24 cellular contexts compared by ENCODE assay signal in the genomic region with DNA sequence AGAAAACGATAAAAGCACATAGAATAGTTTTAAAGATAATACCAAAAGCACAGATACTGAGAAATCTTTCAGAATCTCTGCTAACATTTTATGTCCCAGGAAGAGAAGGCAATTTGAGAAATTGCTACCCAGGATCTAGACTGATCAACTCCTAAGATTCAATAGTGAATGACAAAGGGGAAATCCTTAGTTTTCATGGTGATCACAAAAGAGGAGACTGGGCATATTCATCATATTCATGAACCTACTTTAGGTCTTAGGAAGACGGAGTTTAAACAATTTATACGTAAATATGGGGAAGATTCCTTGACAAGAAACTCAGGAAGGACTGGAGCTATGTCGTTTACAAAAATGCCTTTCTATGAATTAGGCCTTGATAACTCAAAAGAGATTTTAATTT.
DNase-seq lines count a peak whose midpoint lies in the region; ATAC-seq, FAIRE-seq and TF ChIP-seq lines count a peak whose summit lies in the region.
"Had no signal": no experiment of that assay in that cellular context is flagged by ENCODE, and none has a peak within 500 bp of the region (broad histone marks: within the 10 kb centered on the region; RNA-seq: fewer than 3 reads in every experiment).

No MANE protein-coding gene starts in this region.

- TF ChIP-seq CTCF in H9 (conservative IDR thresholded peaks at IDR 0.05): no peak
- TF ChIP-seq CTCF in H1 (IDR thresholded peaks at IDR 0.05; ENCODE audit: control extremely low read depth in 1 of 3, insufficient read depth in 1 of 3, low read depth in 1 of 3, low read length in 3 of 3): no peak
- TF ChIP-seq CTCF in mucosa of descending colon (IDR thresholded peaks at IDR 0.05): no peak

- H3K9ac ChIP-seq in H9 (ENCODE audit: extremely low read depth, insufficient read length, low read length) (no peak overlapping the region), HUES64 (ENCODE audit: low read depth, low read length) (no peak overlapping the region), H1 (replicated peaks in 1 of 4; ENCODE audit: extremely low read depth in 1 of 4, low read depth in 3 of 4, low read length in 3 of 4) (no peak overlapping the region)
- H3K9ac ChIP-seq: BLaER1 treated with 17β-estradiol and CSF1 and Interleukin-3, amounts not matched to agents 10 nM and 100 nM had no signal

- FAIRE-seq in H1 (lab: Jason Lieb, UNC): no peak
- FAIRE-seq: A549, GM12891 had no signal

- peaks cover 69 to 72% of the 10 kb centered on the region in 2 experiments for H3K4me1 Mint-ChIP-seq in H9
- peaks cover 4% of the 10 kb centered on the region for H3K4me1 Mint-ChIP-seq in memory B cell
- H3K4me1 Mint-ChIP-seq: CD14-positive monocyte had no signal

- H3K23ac ChIP-seq in H9 (ENCODE audit: insufficient read length, low read depth, low read length) (no peak overlapping the region), H1 (ENCODE audit: insufficient read length) (no peak overlapping the region)

- H3K27ac ChIP-seq in H9 (ENCODE audit: insufficient read length, low read depth, low read length): no peak overlapping the region
- H3K27ac ChIP-seq in HUES64 (ENCODE audit: low read depth, low read length): peak overlapping the region; percentile 61; the same call in 1 of the 2 replicates
- no peak overlapping the region for H3K27ac ChIP-seq in H1 (ENCODE audit: low read depth, low read length)
- H3K27ac ChIP-seq: A549; BLaER1 treated with 17β-estradiol and CSF1 and Interleukin-3, amounts not matched to agents 10 nM and 100 nM had no signal

- H3K4me3 ChIP-seq in HUES64 (ENCODE audit: low read length) (no peak overlapping the region; the same call in 1 of the 2 replicates), H1 (ENCODE audit: extremely low read depth in 1 of 4, insufficient read depth in 2 of 4, low read depth in 3 of 4, low read length in 4 of 4) (peak overlapping the region in 1 of 4 experiments; percentile 13; a peak in 1 of 8 replicates), mucosa of descending colon (no peak overlapping the region)
- H3K4me3 ChIP-seq: A549; BLaER1 treated with 17β-estradiol and CSF1 and Interleukin-3, amounts not matched to agents 10 nM and 100 nM; HAP-1 had no signal

- no peaks in the 10 kb centered on the region for H3K79me1 ChIP-seq in H9 (ENCODE audit: insufficient read depth, low read depth, low read length, poor library complexity, severe bottlenecking)
- no peaks in the 10 kb centered on the region for H3K79me1 ChIP-seq in H1 (ENCODE audit: low read depth, low read length)

- H4K20me1 ChIP-seq in H9 (ENCODE audit: control insufficient read depth, insufficient read depth, insufficient read length) (no peaks in the 10 kb centered on the region), H1 (replicated peaks in 1 of 2; ENCODE audit: control insufficient read depth in 1 of 2, insufficient read depth in 2 of 2, low read length in 2 of 2) (no peaks in the 10 kb centered on the region)
- H4K20me1 ChIP-seq: BLaER1 treated with 17β-estradiol and CSF1 and Interleukin-3, amounts not matched to agents 10 nM and 100 nM had no signal

- H4K8ac ChIP-seq in H9 (replicated peaks; ENCODE audit: insufficient read length, low read depth, low read length): no peak overlapping the region
- no peak overlapping the region for H4K8ac ChIP-seq in H1 (ENCODE audit: extremely low read depth, insufficient read depth, low read length)

- no peak overlapping the region for H3T11ph ChIP-seq in H9 (ENCODE audit: low read length)

- POLR2A ChIA-PET in H1 (lab: Charles Lee; ENCODE audit: partially characterized antibody): interaction anchor here (1.0 kb wide), 1 partner anchor 8 kb away, joined by 3 read pairs; no protein-coding TSS in a partner anchor

- H2BK15ac ChIP-seq in H9 (ENCODE audit: low read depth, low read length) (no peak overlapping the region), H1 (ENCODE audit: low read length) (no peak overlapping the region)

- H2AFZ ChIP-seq in H9 (ENCODE audit: low read length) (no peak overlapping the region), H1 (ENCODE audit: low read length) (no peak overlapping the region)

- H3K4me3 Mint-ChIP-seq in H9 (no peak overlapping the region), memory B cell (no peak overlapping the region)
- H3K4me3 Mint-ChIP-seq: CD14-positive monocyte; CD4-positive, alpha-beta T cell; CD8-positive, alpha-beta memory T cell; HFFc6 had no signal

- no peak for DNase-seq in H9
- no peak for DNase-seq in H1 (ENCODE audit: low read depth in 1 of 2, low spot score in 2 of 2)
- DNase-seq in memory B cell (ENCODE audit: low spot score in 2 of 2): no peak
- no peak for DNase-seq in iPS-NIHi7 (ENCODE audit: extremely low spot score)
- DNase-seq in KG1 (lab: John Stamatoyannopoulos, UW): no peak
- DNase-seq in mucosa of descending colon: no peak
- DNase-seq: 8988T; ACHN; AML-193; BE2C; Calu3; CD4-positive, alpha-beta T cell; CD8-positive, alpha-beta memory T cell; DMS53; DMS79 treated with DMSO at 0.1 percent for 48 hours; GF-D8; GOT3; HFFc6 had no signal

- ATAC-seq in memory B cell (ENCODE audit: low read depth): no peak
- ATAC-seq in mucosa of descending colon: no peak
- ATAC-seq: A549 had no signal

- H2BK120ac ChIP-seq in H9 (ENCODE audit: low read depth, low read length, poor library complexity, severe bottlenecking): no peak overlapping the region
- H2BK120ac ChIP-seq in H1 (replicated peaks; ENCODE audit: low read depth, low read length): no peak overlapping the region

- H3K9me3 Mint-ChIP-seq in H9 (no peaks in the 10 kb centered on the region), memory B cell (no peaks in the 10 kb centered on the region)
- H3K9me3 Mint-ChIP-seq: CD14-positive monocyte; CD4-positive, alpha-beta T cell; CD8-positive, alpha-beta memory T cell had no signal

- H3K18ac ChIP-seq in H9 (ENCODE audit: insufficient read length, low read depth, low read length) (no peak overlapping the region), H1 (ENCODE audit: extremely low read depth, low read length) (no peak overlapping the region)

- TF ChIP-seq POLR2A in H1 (IDR thresholded peaks at IDR 0.05; ENCODE audit: control extremely low read depth in 1 of 2, low read depth in 2 of 2, low read length in 2 of 2): no peak

- no peak overlapping the region for H3K14ac ChIP-seq in H9 (ENCODE audit: insufficient read depth, low read length)
- H3K14ac ChIP-seq in H1 (ENCODE audit: insufficient read length): no peak overlapping the region

- H3K9me3 ChIP-seq in H9 (ENCODE audit: control insufficient read depth, low read depth, low read length): no peaks in the 10 kb centered on the region
- H3K9me3 ChIP-seq in HUES64 (ENCODE audit: insufficient read depth, low read depth, low read length): no peaks in the 10 kb centered on the region
- H3K9me3 ChIP-seq in H1 (ENCODE audit: insufficient read depth in 2 of 2, low read depth in 1 of 2, low read length in 1 of 2): no peaks in the 10 kb centered on the region
- H3K9me3 ChIP-seq in mucosa of descending colon: no peaks in the 10 kb centered on the region
- H3K9me3 ChIP-seq: A549; BE2C; BLaER1 treated with 17β-estradiol and CSF1 and Interleukin-3, amounts not matched to agents 10 nM and 100 nM; HAP-1 had no signal

- no peak for TF ChIP-seq EP300 in H1 (IDR thresholded peaks at IDR 0.05; ENCODE audit: borderline replicate concordance in 1 of 2, low read depth in 2 of 2, low read length in 2 of 2)

- H4K5ac ChIP-seq in H9 (ENCODE audit: insufficient read length, low read depth, low read length) (no peak overlapping the region), H1 (ENCODE audit: insufficient read length, low read depth, low read length) (peak overlapping the region; percentile 35)

- no CpG with 5 or more reads among the region's 4 CpGs for WGBS in H9 (ENCODE audit: extremely low coverage, insufficient read length, low lambda C conversion rate)
- WGBS in HUES64: 22% methylated on average over 3 of the region's 4 CpGs
- WGBS in H1 (ENCODE audit: extremely low coverage in 1 of 2, insufficient coverage in 1 of 2, insufficient read length in 1 of 2, insufficient replicate concordance in 2 of 2, low coverage in 1 of 2, low lambda C conversion rate in 2 of 2, missing lambda C conversion rate in 1 of 2), 2 experiments: 16% methylated on average over 4 of the region's 4 CpGs; no CpG with 5 or more reads in 1 of the 2 experiments

- H2BK12ac ChIP-seq in H9 (ENCODE audit: insufficient read length, low read depth, low read length) (no peak overlapping the region), H1 (ENCODE audit: low read depth, low read length) (no peak overlapping the region)

- H2BK5ac ChIP-seq in H9 (ENCODE audit: insufficient read length, low read length) (no peak overlapping the region), H1 (ENCODE audit: low read depth, low read length) (no peak overlapping the region)

- H3K4me1 ChIP-seq in H9 (ENCODE audit: insufficient read depth, low read length) (peaks cover 14% of the 10 kb centered on the region; the same call in 1 of the 2 replicates), HUES64 (ENCODE audit: insufficient read depth, low read length) (peaks cover 76% of the 10 kb centered on the region), H1 (replicated peaks in 1 of 4; ENCODE audit: control insufficient read depth in 3 of 4, insufficient read depth in 4 of 4, low read length in 3 of 4) (peaks cover 1 to 29% (median 9%) of the 10 kb centered on the region in 4 experiments; a peak in 6 of 7 replicates), mucosa of descending colon (ENCODE audit: low read depth) (no peaks in the 10 kb centered on the region)
- H3K4me1 ChIP-seq: A549; BLaER1 treated with 17β-estradiol and CSF1 and Interleukin-3, amounts not matched to agents 10 nM and 100 nM had no signal

- H3K27me3 Mint-ChIP-seq in H9 (ENCODE audit: low read depth) (no peaks in the 10 kb centered on the region), memory B cell (no peaks in the 10 kb centered on the region)
- H3K27me3 Mint-ChIP-seq: CD4-positive, alpha-beta T cell; CD8-positive, alpha-beta memory T cell had no signal

- H2AK5ac ChIP-seq in H9 (ENCODE audit: insufficient read length, low read length) (no peak overlapping the region), H1 (ENCODE audit: low read depth, low read length) (no peak overlapping the region)

- H3K23me2 ChIP-seq in H9 (ENCODE audit: insufficient read length, low read depth, low read length, poor library complexity, severe bottlenecking) (no peaks in the 10 kb centered on the region), H1 (ENCODE audit: low read depth, low read length) (no peaks in the 10 kb centered on the region)

- H3K27ac Mint-ChIP-seq in H9: peak overlapping the region; percentile 44 to 80 (median 50); a peak in 6 of 7 replicates
- peak overlapping the region; percentile 59 for H3K27ac Mint-ChIP-seq in memory B cell
- H3K27ac Mint-ChIP-seq: CD14-positive monocyte; CD4-positive, alpha-beta T cell; HFFc6 had no signal

- H3K56ac ChIP-seq in H9 (ENCODE audit: insufficient read length, low read depth, low read length) (no peak overlapping the region), H1 (replicated peaks; ENCODE audit: insufficient read length, low read depth, low read length) (no peak overlapping the region)

- intact Hi-C loops in mucosa of descending colon (cut with DNase I, micrococcal nuclease): no loop called here

- no peaks in the 10 kb centered on the region for H3K27me3 ChIP-seq in H9 (ENCODE audit: insufficient read depth, low read length)
- H3K27me3 ChIP-seq in HUES64 (ENCODE audit: insufficient read depth, low read length): no peaks in the 10 kb centered on the region
- no peaks in the 10 kb centered on the region for H3K27me3 ChIP-seq in H1 (replicated peaks in 1 of 4; ENCODE audit: control insufficient read depth in 3 of 4, extremely low read depth in 1 of 4, insufficient read depth in 3 of 4, low read length in 3 of 4)
- H3K27me3 ChIP-seq: BE2C; BLaER1 treated with 17β-estradiol and CSF1 and Interleukin-3, amounts not matched to agents 10 nM and 100 nM had no signal

- H4K91ac ChIP-seq in H9 (ENCODE audit: insufficient read length, low read depth, low read length): no peak overlapping the region
- H4K91ac ChIP-seq in H1 (replicated peaks; ENCODE audit: insufficient read length, low read length): no peak overlapping the region

- H3K79me2 ChIP-seq in H9 (ENCODE audit: insufficient read depth, low read length) (no peaks in the 10 kb centered on the region), H1 (ENCODE audit: control insufficient read depth in 1 of 2, insufficient read depth in 2 of 2, low read length in 2 of 2) (no peaks in the 10 kb centered on the region)

- H3K36me3 ChIP-seq in HUES64 (ENCODE audit: insufficient read depth, low read length) (no peaks in the 10 kb centered on the region), H1 (ENCODE audit: control insufficient read depth in 2 of 4, insufficient read depth in 4 of 4, low read length in 3 of 4) (no peaks in the 10 kb centered on the region), mucosa of descending colon (ENCODE audit: low read depth) (no peaks in the 10 kb centered on the region)
- H3K36me3 ChIP-seq: BE2C, HAP-1 had no signal

- CTCF ChIA-PET in H1 (lab: Charles Lee; ENCODE audit: partially characterized antibody): no interaction called here

- H3K4me2 ChIP-seq in H9 (ENCODE audit: insufficient read depth, insufficient read length, low read length) (no peak overlapping the region), H1 (ENCODE audit: insufficient read depth in 1 of 2, low read depth in 2 of 2, low read length in 2 of 2) (peak overlapping the region in 1 of 2 experiments; percentile 40; a peak in 1 of 4 replicates)
- H3K4me2 ChIP-seq: A549; BLaER1 treated with 17β-estradiol and CSF1 and Interleukin-3, amounts not matched to agents 10 nM and 100 nM had no signal

- H3K4ac ChIP-seq in H9 (ENCODE audit: low read depth, low read length) (no peak overlapping the region), H1 (replicated peaks; ENCODE audit: insufficient read length, low read depth, low read length) (no peak overlapping the region)

- H2BK20ac ChIP-seq in H9 (ENCODE audit: low read depth, low read length, poor library complexity, severe bottlenecking) (no peak overlapping the region), H1 (ENCODE audit: low read length) (no peak overlapping the region)

- peaks cover 0 to 2% (median 0%) of the 10 kb centered on the region in 3 experiments; a peak in 1 of 7 replicates for H3K36me3 Mint-ChIP-seq in H9 (ENCODE audit: insufficient read depth in 1 of 3, low read depth in 3 of 3)
- H3K36me3 Mint-ChIP-seq in memory B cell: peaks cover 24% of the 10 kb centered on the region

- TF ChIP-seq RAD21 in H1 (IDR thresholded peaks at IDR 0.05 in 1 of 2, conservative IDR thresholded peaks at IDR 0.05 in 1 of 2; ENCODE audit: low read depth in 2 of 2, low read length in 2 of 2): no peak
